In the genomic region with DNA sequence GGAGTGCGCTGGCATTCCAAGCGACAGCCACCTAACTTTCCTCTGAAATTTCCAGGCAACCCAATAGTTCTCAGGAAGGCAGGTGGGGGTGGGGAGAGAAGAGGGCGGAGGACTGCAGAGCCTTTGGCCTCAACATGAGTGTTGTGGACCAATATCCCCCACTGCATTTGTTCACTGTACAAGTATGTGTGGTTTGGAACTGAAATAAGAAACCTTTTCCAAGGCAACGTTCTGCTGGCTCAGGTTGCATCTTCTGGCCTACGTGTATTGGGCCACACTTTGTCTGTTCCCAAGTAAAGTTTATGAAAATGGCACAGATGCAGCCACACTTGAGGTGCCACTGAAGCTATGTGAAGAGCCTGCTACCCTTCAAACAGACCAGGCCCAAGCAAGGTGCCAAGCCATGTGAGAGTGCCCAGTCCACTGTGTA, we compare ENCODE assay signal across 11 cellular contexts.
DNase-seq lines count a peak whose midpoint lies in the region; ATAC-seq and TF ChIP-seq lines count a peak whose summit lies in the region.
"Had no signal": no experiment of that assay in that cellular context is flagged by ENCODE, and none has a peak within 500 bp of the region (broad histone marks: within the 10 kb centered on the region; RNA-seq: fewer than 3 reads in every experiment).

No MANE protein-coding gene starts in this region.

- H3K36me3 ChIP-seq in hepatocyte (replicated peaks; ENCODE audit: insufficient read depth, low read depth) = no peaks in the 10 kb centered on the region
- H3K36me3 ChIP-seq in skeletal muscle tissue (ENCODE audit: control insufficient read depth in 3 of 3, insufficient read depth in 3 of 3, low read length in 3 of 3) = peaks cover 0 to 4% (median 0%) of the 10 kb centered on the region in 3 donors

- DNase-seq in H4 (ENCODE audit: low spot score) = peak; percentile 94
- peak; percentile 97 for DNase-seq in astrocyte of the spinal cord (ENCODE audit: low read depth, low spot score)
- peak; percentile 60 for DNase-seq in hepatocyte (ENCODE audit: low spot score)
- no peak for DNase-seq in NOMO-1 treated with DMSO at 0.1 percent for 48 hours (lab: John Stamatoyannopoulos, UW; ENCODE audit: unreplicated experiment)
- no peak for DNase-seq in NCI-H2107 (lab: John Stamatoyannopoulos, UW)
- no peak for DNase-seq in iPS-NIHi11 (ENCODE audit: low spot score)

- H3K9me2 ChIP-seq in hepatocyte (replicated peaks; ENCODE audit: insufficient read depth) = no peaks in the 10 kb centered on the region

- in situ Hi-C loops in astrocyte of the spinal cord (cut with HindIII; ENCODE audit: low sequenced_read_pairs) = no loop called here

- H3K4me2 ChIP-seq in hepatocyte = no peak overlapping the region

- no peaks in the 10 kb centered on the region for H4K20me1 ChIP-seq in hepatocyte (ENCODE audit: insufficient read depth, poor library complexity, severe bottlenecking)

- peak overlapping the region in 1 of 3 donors; percentile 24 for H3K9ac ChIP-seq in skeletal muscle tissue (ENCODE audit: low read depth in 1 of 3, low read length in 3 of 3)

- no peak overlapping the region for H3K4me3 ChIP-seq in astrocyte of the spinal cord (ENCODE audit: low read depth, low read length)
- no peak overlapping the region for H3K4me3 ChIP-seq in hepatocyte
- peak overlapping the region in 1 of 3 donors; percentile 26 for H3K4me3 ChIP-seq in skeletal muscle tissue (ENCODE audit: low read length in 3 of 3)
- H3K4me3 ChIP-seq: suprapubic skin had no signal

- no peaks in the 10 kb centered on the region for H3K79me2 ChIP-seq in hepatocyte

- ATAC-seq in GM21825 (IDR thresholded peaks at IDR 0.05; ENCODE audit: unreplicated experiment) = no peak
- ATAC-seq: activated T-helper 17 cell treated with anti-CD3 and anti-CD28 coated beads, Interleukin-2, amount 50 U/mL, for 72 hours; left lobe of liver had no signal

- H3K27ac ChIP-seq in hepatocyte (peak overlapping the region; percentile 69), skeletal muscle tissue (ENCODE audit: low read depth, low read length) (peak overlapping the region; percentile 65)
- H3K27ac ChIP-seq: suprapubic skin had no signal

- no peak overlapping the region for H2AFZ ChIP-seq in hepatocyte

- H3K9me3 ChIP-seq in hepatocyte (ENCODE audit: low read depth) (no peaks in the 10 kb centered on the region), skeletal muscle tissue (ENCODE audit: control insufficient read depth in 3 of 3, low read length in 3 of 3) (no peaks in the 10 kb centered on the region)
- H3K9me3 ChIP-seq: suprapubic skin had no signal

- H3K4me1 ChIP-seq in hepatocyte (ENCODE audit: insufficient read depth) (peaks cover 55% of the 10 kb centered on the region), skeletal muscle tissue (ENCODE audit: control insufficient read depth in 3 of 3, insufficient read depth in 3 of 3, low read length in 3 of 3) (peaks cover 40 to 52% (median 51%) of the 10 kb centered on the region in 3 donors)

- no peak for TF ChIP-seq CTCF in astrocyte of the spinal cord (IDR thresholded peaks at IDR 0.05; ENCODE audit: low read depth, low read length)
- TF ChIP-seq CTCF in hepatocyte (IDR thresholded peaks at IDR 0.05; ENCODE audit: poor library complexity) = no peak

- H3K27me3 ChIP-seq in hepatocyte (no peaks in the 10 kb centered on the region), skeletal muscle tissue (ENCODE audit: control insufficient read depth in 3 of 3, insufficient read depth in 3 of 3, low read length in 3 of 3) (no peaks in the 10 kb centered on the region)
- H3K27me3 ChIP-seq: suprapubic skin had no signal

- WGBS in hepatocyte (ENCODE audit: low lambda C conversion rate, missing lambda C conversion rate) = 50% methylated on average over 5 of the region's 5 CpGs

Comparison
In these comparisons a context has a peak if more than half of its experiments do, and no peak if none do; other contexts are left out.
1. DNase-seq: peak in H4 (single experiment), astrocyte of the spinal cord (single experiment) and hepatocyte (single experiment); none in NOMO-1 treated with DMSO at 0.1 percent for 48 hours (single experiment), NCI-H2107 (single experiment) and iPS-NIHi11 (single experiment).